ENCODE assay signal across 16 cellular contexts in the genomic region with DNA sequence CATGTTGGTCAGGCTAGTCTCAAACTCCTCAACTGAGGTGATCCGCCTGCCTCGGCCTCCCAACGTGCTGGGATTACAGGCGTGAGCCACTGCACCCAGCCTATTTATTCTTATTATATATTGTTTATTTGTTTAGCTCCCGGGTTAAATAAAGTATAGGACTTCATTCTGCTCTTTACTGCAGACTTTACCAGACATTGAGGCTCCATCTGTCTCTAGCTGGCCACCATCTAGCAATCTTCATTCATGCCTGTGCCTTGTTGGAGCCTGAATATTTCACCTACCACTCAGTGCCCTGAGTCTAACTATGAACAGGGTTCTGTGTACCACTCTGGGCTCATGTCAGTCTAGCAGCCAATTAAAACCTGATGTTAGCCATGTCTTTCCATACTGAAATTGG. TPM values are rescaled to one million over a fixed set of nuclear protein-coding genes. Genes with fewer than 3 reads are reported as not detected.
A peak's percentile ranks its signal among the peaks of the same experiment; 100 is the strongest.
DNase-seq lines count a peak whose midpoint lies in the region; ATAC-seq and TF ChIP-seq lines count a peak whose summit lies in the region.
"Had no signal": no experiment of that assay in that cellular context is flagged by ENCODE, and none has a peak within 500 bp of the region (broad histone marks: within the 10 kb centered on the region; RNA-seq: fewer than 3 reads in every experiment).

No MANE protein-coding gene starts in this region.

- intact Hi-C loops in Panc1 (cut with micrococcal nuclease; ENCODE audit: unreplicated experiment): no loop called here

- TF ChIP-seq CTCF in Panc1 (IDR thresholded peaks at IDR 0.05): no peak
- TF ChIP-seq CTCF in nephron (IDR thresholded peaks at IDR 0.05; ENCODE audit: unreplicated experiment in 3 of 3): no peak

- 96 to 99% methylated on average over 5 of the region's 5 CpGs for WGBS in GM23248 (ENCODE audit: low coverage in 1 of 2, low lambda C conversion rate in 2 of 2, missing lambda C conversion rate in 2 of 2), 2 experiments

- H3K9me2 ChIP-seq in GM23248 (ENCODE audit: insufficient read depth): no peaks in the 10 kb centered on the region

- H3K27ac Mint-ChIP-seq in nephron: peak overlapping the region in 1 of 3 experiments; percentile 54
- H3K27ac Mint-ChIP-seq: B cell; CD8-positive, alpha-beta memory T cell; H9; IgD-negative memory B cell had no signal

- peaks cover 84% of the 10 kb centered on the region for H3F3A ChIP-seq in GM23248 (ENCODE audit: insufficient read depth)

- H3K27me3 ChIP-seq in GM23248 (replicated peaks; ENCODE audit: insufficient read depth) (no peaks in the 10 kb centered on the region), Panc1 (ENCODE audit: control insufficient read depth, insufficient read depth, low read length) (no peaks in the 10 kb centered on the region)
- H3K27me3 ChIP-seq: BLaER1 treated with 17β-estradiol and CSF1 and Interleukin-3, amounts not matched to agents 10 nM and 100 nM had no signal

- ATAC-seq in Panc1: no peak
- no peak for ATAC-seq in GM21786 (IDR thresholded peaks at IDR 0.05; ENCODE audit: unreplicated experiment)

- CTCF ChIA-PET in Panc1 (lab: Charles Lee): interaction anchor here (1.6 kb wide), 1 partner anchor 163 kb away, joined by 3 read pairs; no protein-coding TSS in a partner anchor

- H3K4me3 ChIP-seq in GM23248 (no peak overlapping the region), Panc1 (ENCODE audit: low read depth in 2 of 2, low read length in 2 of 2) (no peak overlapping the region)
- H3K4me3 ChIP-seq: BLaER1 treated with 17β-estradiol and CSF1 and Interleukin-3, amounts not matched to agents 10 nM and 100 nM had no signal

- BruUV-seq in Panc1 (replicated peaks; lab: Mats Ljungman, UMichigan): no TSS peak

- H3K9ac ChIP-seq in GM23248: no peak overlapping the region
- H3K9ac ChIP-seq: BLaER1 treated with 17β-estradiol and CSF1 and Interleukin-3, amounts not matched to agents 10 nM and 100 nM had no signal

- peaks cover 24% of the 10 kb centered on the region for H3K27me3 Mint-ChIP-seq in nephron (ENCODE audit: low read depth)

- DNase-seq in GM23248: no peak
- DNase-seq in Panc1 (ENCODE audit: low read depth, low spot score): no peak
- DNase-seq in activated CD4-positive, CD25-positive, alpha-beta regulatory T cell (lab: John Stamatoyannopoulos, UW): no peak
- DNase-seq in DMS79 treated with DMSO at 0.1 percent for 48 hours (lab: John Stamatoyannopoulos, UW): no peak
- DNase-seq: CD8-positive, alpha-beta memory T cell; COR-L47; DMS 273 treated with DMSO at 0.1 percent for 48 hours; DMS53; GOT3; H9; KBM-7 had no signal

- POLR2A ChIA-PET in Panc1 (lab: Charles Lee): interaction anchor here (1.3 kb wide), 1 partner anchor 114 kb away, joined by 3 read pairs; a partner anchor contains a TSS

- H2AFZ ChIP-seq in GM23248: no peak overlapping the region

- H3K4me3 Mint-ChIP-seq in nephron: peak overlapping the region; percentile 54 to 71 (median 68)
- H3K4me3 Mint-ChIP-seq: B cell; CD8-positive, alpha-beta memory T cell had no signal

- H3K4me1 Mint-ChIP-seq in nephron: peaks cover 10% of the 10 kb centered on the region

- H3K9me3 Mint-ChIP-seq in nephron: no peaks in the 10 kb centered on the region
- H3K9me3 Mint-ChIP-seq: H9 had no signal

- H3K79me2 ChIP-seq in GM23248 (ENCODE audit: insufficient read depth): peaks cover 79% of the 10 kb centered on the region

- H3K9me3 ChIP-seq in GM23248 (ENCODE audit: low read depth) (no peaks in the 10 kb centered on the region), Panc1 (ENCODE audit: control insufficient read depth, insufficient read depth, low read depth, low read length) (no peaks in the 10 kb centered on the region)

- H3K27ac ChIP-seq in GM23248 (peak overlapping the region; percentile 52; the same call in 1 of the 2 replicates), Panc1 (ENCODE audit: low read length) (peak overlapping the region; percentile 44; the same call in 1 of the 2 replicates)
- H3K27ac ChIP-seq: BLaER1 treated with 17β-estradiol and CSF1 and Interleukin-3, amounts not matched to agents 10 nM and 100 nM had no signal

- H3K36me3 ChIP-seq in GM23248 (ENCODE audit: low read depth): peaks cover 14% of the 10 kb centered on the region; the same call in 1 of the 2 replicates
- H3K36me3 ChIP-seq in Panc1 (ENCODE audit: control insufficient read depth, insufficient read depth, low read length): no peaks in the 10 kb centered on the region
- H3K36me3 ChIP-seq: BLaER1 treated with 17β-estradiol and CSF1 and Interleukin-3, amounts not matched to agents 10 nM and 100 nM had no signal

- H3K4me2 ChIP-seq in GM23248 (ENCODE audit: unreplicated experiment): no peak overlapping the region
- H3K4me2 ChIP-seq: BLaER1 treated with 17β-estradiol and CSF1 and Interleukin-3, amounts not matched to agents 10 nM and 100 nM had no signal

- in situ Hi-C loops in GM23248 (cut with MboI) (loop anchor here (10.0 kb wide), 1 partner anchor 152 kb away; no protein-coding TSS in a partner anchor), Panc1 (cut with HindIII; ENCODE audit: low pct_unique_long_range_greater_than_20kb, low sequenced_read_pairs) (no loop called here)

- no peaks in the 10 kb centered on the region for H4K20me1 ChIP-seq in GM23248 (ENCODE audit: insufficient read depth)
- H4K20me1 ChIP-seq: BLaER1 treated with 17β-estradiol and CSF1 and Interleukin-3, amounts not matched to agents 10 nM and 100 nM had no signal

- no peaks in the 10 kb centered on the region for H3K36me3 Mint-ChIP-seq in nephron (ENCODE audit: low read depth)
- H3K36me3 Mint-ChIP-seq: CD8-positive, alpha-beta memory T cell; IgD-negative memory B cell had no signal

- H3K4me1 ChIP-seq in GM23248 (ENCODE audit: insufficient read depth): peaks cover 22% of the 10 kb centered on the region
- H3K4me1 ChIP-seq in Panc1 (ENCODE audit: control insufficient read depth, insufficient read depth, low read length): peaks cover 24% of the 10 kb centered on the region
- H3K4me1 ChIP-seq: BLaER1 treated with 17β-estradiol and CSF1 and Interleukin-3, amounts not matched to agents 10 nM and 100 nM had no signal

RNA-seq across cellular contexts. Expression of a gene that starts 2.1 kb away (rescaled TPM):
- 162 and 168 TPM in 2 replicates for total RNA-seq in GM23248 (2014; rRNA removed; shearing (Covaris generic))
- 234 and 238 TPM in 2 replicates for polyA plus RNA-seq in GM23248 (2016; fragmentation: Nextera tagmentation; extraction: Ambion mirVana)
- 85.4 TPM for total RNA-seq in Panc1 (2021; ENCODE audit: unreplicated experiment)
- polyA plus RNA-seq in Panc1 (2012; ENCODE audit: insufficient read length): 34.5 TPM
- total RNA-seq: B cell; CD8-positive, alpha-beta memory T cell had no signal
- polyA plus RNA-seq: CD8-positive, alpha-beta memory T cell had no signal
